1 cellular context compared by ENCODE assay signal in genomic region chr4:4397441-4397819, GRCh38.
TF ChIP-seq lines count a peak whose summit lies in the region.

No MANE protein-coding gene starts in this region.

TF ChIP-seq in GM23338, 12 proteins besides CTCF, POLR2A, EP300 and RAD21 (continued from another document):
- TF ChIP-seq ZNF462 (CRISPR knock-in tag; IDR thresholded peaks at IDR 0.05), result no peak
- TF ChIP-seq ZNF331 (CRISPR knock-in tag; IDR thresholded peaks at IDR 0.05; ENCODE audit: low read depth), result no peak
- no peak for TF ChIP-seq REST (IDR thresholded peaks at IDR 0.05; ENCODE audit: unreplicated experiment)
- TF ChIP-seq POLR2AphosphoS5 (IDR thresholded peaks at IDR 0.05; ENCODE audit: low read depth), result no peak
- TF ChIP-seq STAT1 (IDR thresholded peaks at IDR 0.05; ENCODE audit: unreplicated experiment), result no peak
